ENCODE assay signal across 1 cellular context in the genomic region with DNA sequence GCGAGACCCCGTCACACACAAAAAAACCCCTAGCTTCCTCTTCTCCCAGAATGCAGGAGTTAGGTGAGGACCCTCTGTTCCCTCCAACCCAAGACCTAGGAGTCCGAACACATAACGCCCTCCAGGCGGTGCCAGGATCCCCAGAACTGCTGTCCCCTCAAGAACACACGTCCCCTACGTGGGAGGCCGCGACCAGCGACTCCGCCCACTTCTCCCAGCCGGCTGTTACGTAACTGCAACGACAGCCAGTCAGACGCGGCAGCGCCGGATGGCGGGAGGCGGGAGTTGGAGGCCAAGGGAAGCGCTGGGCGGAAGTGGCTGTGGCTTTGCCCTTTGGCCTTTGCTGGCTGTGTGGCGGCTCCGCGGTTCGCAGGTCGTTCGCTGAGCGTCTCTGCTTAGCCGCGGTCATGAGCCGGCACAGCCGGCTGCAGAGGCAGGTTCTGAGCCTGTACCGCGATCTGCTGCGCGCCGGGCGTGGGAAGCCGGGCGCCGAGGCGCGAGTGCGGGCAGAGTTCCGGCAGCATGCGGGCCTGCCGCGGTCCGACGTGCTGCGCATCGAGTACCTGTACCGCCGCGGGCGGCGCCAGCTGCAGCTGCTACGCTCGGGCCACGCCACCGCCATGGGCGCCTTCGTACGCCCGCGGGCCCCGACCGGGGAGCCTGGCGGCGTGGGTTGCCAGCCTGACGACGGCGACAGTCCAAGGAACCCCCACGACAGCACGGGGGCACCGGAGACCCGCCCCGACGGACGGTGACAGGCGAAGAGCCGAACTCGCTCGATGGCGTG.
TF ChIP-seq lines count a peak whose summit lies in the region.

A gene with protein sequence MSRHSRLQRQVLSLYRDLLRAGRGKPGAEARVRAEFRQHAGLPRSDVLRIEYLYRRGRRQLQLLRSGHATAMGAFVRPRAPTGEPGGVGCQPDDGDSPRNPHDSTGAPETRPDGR (plus strand): TSS at position 321 of the 787 bp plus-strand sequence. CDS start 87 bp downstream, at position 408.

TF ChIP-seq in HepG2, 621 proteins besides CTCF, POLR2A, EP300 and RAD21 (continued from another document and continues in another):
- peak; percentile 60 for TF ChIP-seq ZNF292 (CRISPR knock-in tag; IDR thresholded peaks at IDR 0.05; ENCODE audit: borderline replicate concordance, low read depth)
- TF ChIP-seq GLI4 (CRISPR knock-in tag; IDR thresholded peaks at IDR 0.05; ENCODE audit: borderline replicate concordance) = no peak; the same call in 1 of the 2 replicates
- TF ChIP-seq, protein P1, sequence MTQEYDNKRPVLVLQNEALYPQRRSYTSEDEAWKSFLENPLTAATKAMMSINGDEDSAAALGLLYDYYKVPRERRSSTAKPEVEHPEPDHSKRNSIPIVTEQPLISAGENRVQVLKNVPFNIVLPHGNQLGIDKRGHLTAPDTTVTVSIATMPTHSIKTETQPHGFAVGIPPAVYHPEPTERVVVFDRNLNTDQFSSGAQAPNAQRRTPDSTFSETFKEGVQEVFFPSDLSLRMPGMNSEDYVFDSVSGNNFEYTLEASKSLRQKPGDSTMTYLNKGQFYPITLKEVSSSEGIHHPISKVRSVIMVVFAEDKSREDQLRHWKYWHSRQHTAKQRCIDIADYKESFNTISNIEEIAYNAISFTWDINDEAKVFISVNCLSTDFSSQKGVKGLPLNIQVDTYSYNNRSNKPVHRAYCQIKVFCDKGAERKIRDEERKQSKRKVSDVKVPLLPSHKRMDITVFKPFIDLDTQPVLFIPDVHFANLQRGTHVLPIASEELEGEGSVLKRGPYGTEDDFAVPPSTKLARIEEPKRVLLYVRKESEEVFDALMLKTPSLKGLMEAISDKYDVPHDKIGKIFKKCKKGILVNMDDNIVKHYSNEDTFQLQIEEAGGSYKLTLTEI (CRISPR knock-in tag; conservative IDR thresholded peaks at IDR 0.05) = no peak
- TF ChIP-seq KDM1A (CRISPR knock-in tag; IDR thresholded peaks at IDR 0.05) = no peak
- TF ChIP-seq ZSCAN31 (CRISPR knock-in tag; IDR thresholded peaks at IDR 0.05; ENCODE audit: low read depth) = peak; percentile 88
- TF ChIP-seq GABPB1 (CRISPR knock-in tag; IDR thresholded peaks at IDR 0.05) = peak; percentile 96
- TF ChIP-seq EEA1 (CRISPR knock-in tag; IDR thresholded peaks at IDR 0.05; ENCODE audit: borderline replicate concordance) = peak; percentile 24; the same call in 1 of the 2 replicates
- TF ChIP-seq, protein P2, sequence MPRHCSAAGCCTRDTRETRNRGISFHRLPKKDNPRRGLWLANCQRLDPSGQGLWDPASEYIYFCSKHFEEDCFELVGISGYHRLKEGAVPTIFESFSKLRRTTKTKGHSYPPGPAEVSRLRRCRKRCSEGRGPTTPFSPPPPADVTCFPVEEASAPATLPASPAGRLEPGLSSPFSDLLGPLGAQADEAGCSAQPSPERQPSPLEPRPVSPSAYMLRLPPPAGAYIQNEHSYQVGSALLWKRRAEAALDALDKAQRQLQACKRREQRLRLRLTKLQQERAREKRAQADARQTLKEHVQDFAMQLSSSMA (CRISPR knock-in tag; IDR thresholded peaks at IDR 0.05) = peak; percentile 87; the same call in 1 of the 2 replicates
- TF ChIP-seq ZNF468 (CRISPR knock-in tag; IDR thresholded peaks at IDR 0.05) = no peak
- peak; percentile 67; the same call in 1 of the 2 replicates for TF ChIP-seq NCOR1 (IDR thresholded peaks at IDR 0.05; ENCODE audit: borderline replicate concordance, low read length)
- TF ChIP-seq, protein P3, sequence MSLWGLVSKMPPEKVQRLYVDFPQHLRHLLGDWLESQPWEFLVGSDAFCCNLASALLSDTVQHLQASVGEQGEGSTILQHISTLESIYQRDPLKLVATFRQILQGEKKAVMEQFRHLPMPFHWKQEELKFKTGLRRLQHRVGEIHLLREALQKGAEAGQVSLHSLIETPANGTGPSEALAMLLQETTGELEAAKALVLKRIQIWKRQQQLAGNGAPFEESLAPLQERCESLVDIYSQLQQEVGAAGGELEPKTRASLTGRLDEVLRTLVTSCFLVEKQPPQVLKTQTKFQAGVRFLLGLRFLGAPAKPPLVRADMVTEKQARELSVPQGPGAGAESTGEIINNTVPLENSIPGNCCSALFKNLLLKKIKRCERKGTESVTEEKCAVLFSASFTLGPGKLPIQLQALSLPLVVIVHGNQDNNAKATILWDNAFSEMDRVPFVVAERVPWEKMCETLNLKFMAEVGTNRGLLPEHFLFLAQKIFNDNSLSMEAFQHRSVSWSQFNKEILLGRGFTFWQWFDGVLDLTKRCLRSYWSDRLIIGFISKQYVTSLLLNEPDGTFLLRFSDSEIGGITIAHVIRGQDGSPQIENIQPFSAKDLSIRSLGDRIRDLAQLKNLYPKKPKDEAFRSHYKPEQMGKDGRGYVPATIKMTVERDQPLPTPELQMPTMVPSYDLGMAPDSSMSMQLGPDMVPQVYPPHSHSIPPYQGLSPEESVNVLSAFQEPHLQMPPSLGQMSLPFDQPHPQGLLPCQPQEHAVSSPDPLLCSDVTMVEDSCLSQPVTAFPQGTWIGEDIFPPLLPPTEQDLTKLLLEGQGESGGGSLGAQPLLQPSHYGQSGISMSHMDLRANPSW (CRISPR knock-in tag; IDR thresholded peaks at IDR 0.05; ENCODE audit: borderline replicate concordance) = peak; percentile 27; the same call in 1 of the 2 replicates
- TF ChIP-seq ZNF589 (CRISPR knock-in tag; conservative IDR thresholded peaks at IDR 0.05) = 0 out of 2 replicates have a peak, but pooled peaks have one; percentile 56
- TF ChIP-seq HNF4A (CRISPR knock-in tag; IDR thresholded peaks at IDR 0.05) = peak; percentile 75
- TF ChIP-seq AKAP8 (CRISPR knock-in tag; IDR thresholded peaks at IDR 0.05) = peak; percentile 79; the same call in 1 of the 2 replicates
- TF ChIP-seq, protein P4, sequence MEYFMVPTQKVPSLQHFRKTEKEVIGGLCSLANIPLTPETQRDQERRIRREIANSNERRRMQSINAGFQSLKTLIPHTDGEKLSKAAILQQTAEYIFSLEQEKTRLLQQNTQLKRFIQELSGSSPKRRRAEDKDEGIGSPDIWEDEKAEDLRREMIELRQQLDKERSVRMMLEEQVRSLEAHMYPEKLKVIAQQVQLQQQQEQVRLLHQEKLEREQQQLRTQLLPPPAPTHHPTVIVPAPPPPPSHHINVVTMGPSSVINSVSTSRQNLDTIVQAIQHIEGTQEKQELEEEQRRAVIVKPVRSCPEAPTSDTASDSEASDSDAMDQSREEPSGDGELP (IDR thresholded peaks at IDR 0.05; ENCODE audit: borderline replicate concordance, low read depth) = peak; percentile 90
- no peak for TF ChIP-seq MEIS2 (CRISPR knock-in tag; IDR thresholded peaks at IDR 0.05)
- TF ChIP-seq TBX3 (IDR thresholded peaks at IDR 0.05; ENCODE audit: borderline replicate concordance) = 0 out of 2 replicates have a peak, but pooled peaks have one; percentile 29
- TF ChIP-seq, protein P5, sequence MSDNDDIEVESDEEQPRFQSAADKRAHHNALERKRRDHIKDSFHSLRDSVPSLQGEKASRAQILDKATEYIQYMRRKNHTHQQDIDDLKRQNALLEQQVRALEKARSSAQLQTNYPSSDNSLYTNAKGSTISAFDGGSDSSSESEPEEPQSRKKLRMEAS (IDR thresholded peaks at IDR 0.05) = peak; percentile 75
- peak; percentile 88 for TF ChIP-seq SP4 (CRISPR knock-in tag; IDR thresholded peaks at IDR 0.05)
- 0 out of 2 replicates have a peak, but pooled peaks have one; percentile 26 for TF ChIP-seq MED1 (CRISPR knock-in tag; IDR thresholded peaks at IDR 0.05)
- TF ChIP-seq, protein P6, sequence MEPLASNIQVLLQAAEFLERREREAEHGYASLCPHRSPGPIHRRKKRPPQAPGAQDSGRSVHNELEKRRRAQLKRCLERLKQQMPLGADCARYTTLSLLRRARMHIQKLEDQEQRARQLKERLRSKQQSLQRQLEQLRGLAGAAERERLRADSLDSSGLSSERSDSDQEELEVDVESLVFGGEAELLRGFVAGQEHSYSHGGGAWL (CRISPR knock-in tag; IDR thresholded peaks at IDR 0.05) = peak; percentile 64; the same call in 1 of the 2 replicates
- TF ChIP-seq KDM2A (CRISPR knock-in tag; IDR thresholded peaks at IDR 0.05; ENCODE audit: borderline replicate concordance, low read depth) = peak; percentile 87
- peak; percentile 67; the same call in 1 of the 2 replicates for TF ChIP-seq TARDBP (CRISPR knock-in tag; IDR thresholded peaks at IDR 0.05)
- TF ChIP-seq BORCS8-MEF2B (CRISPR knock-in tag; IDR thresholded peaks at IDR 0.05) = peak; percentile 58
- peak; percentile 79 for TF ChIP-seq ERF (CRISPR knock-in tag; IDR thresholded peaks at IDR 0.05)
- no peak for TF ChIP-seq MZF1 (CRISPR knock-in tag; IDR thresholded peaks at IDR 0.05; ENCODE audit: borderline replicate concordance)
- peak; percentile 73 for TF ChIP-seq YEATS2 (CRISPR knock-in tag; IDR thresholded peaks at IDR 0.05; ENCODE audit: borderline replicate concordance)
- TF ChIP-seq ZC3H4 (CRISPR knock-in tag; IDR thresholded peaks at IDR 0.05; ENCODE audit: borderline replicate concordance) = no peak
- peak; percentile 93 for TF ChIP-seq PHF8 (CRISPR knock-in tag; IDR thresholded peaks at IDR 0.05)
- TF ChIP-seq ZNF614 (CRISPR knock-in tag; IDR thresholded peaks at IDR 0.05; ENCODE audit: borderline replicate concordance) = 0 out of 2 replicates have a peak, but pooled peaks have one; percentile 26
- TF ChIP-seq SIN3A (IDR thresholded peaks at IDR 0.05; ENCODE audit: borderline replicate concordance, low read depth, low read length) = peak; percentile 66; the same call in 1 of the 2 replicates
- TF ChIP-seq KDM5A (IDR thresholded peaks at IDR 0.05; ENCODE audit: borderline replicate concordance, low read length) = 0 out of 2 replicates have a peak, but pooled peaks have one; percentile 34
- TF ChIP-seq ZNF556 (CRISPR knock-in tag; IDR thresholded peaks at IDR 0.05; ENCODE audit: borderline replicate concordance) = peak; percentile 65; the same call in 1 of the 2 replicates
- TF ChIP-seq, protein P7, sequence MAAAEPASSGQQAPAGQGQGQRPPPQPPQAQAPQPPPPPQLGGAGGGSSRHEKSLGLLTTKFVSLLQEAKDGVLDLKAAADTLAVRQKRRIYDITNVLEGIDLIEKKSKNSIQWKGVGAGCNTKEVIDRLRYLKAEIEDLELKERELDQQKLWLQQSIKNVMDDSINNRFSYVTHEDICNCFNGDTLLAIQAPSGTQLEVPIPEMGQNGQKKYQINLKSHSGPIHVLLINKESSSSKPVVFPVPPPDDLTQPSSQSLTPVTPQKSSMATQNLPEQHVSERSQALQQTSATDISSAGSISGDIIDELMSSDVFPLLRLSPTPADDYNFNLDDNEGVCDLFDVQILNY (CRISPR knock-in tag; conservative IDR thresholded peaks at IDR 0.05) = peak; percentile 86; the same call in 1 of the 2 replicates
- TF ChIP-seq TAF1 (CRISPR knock-in tag; IDR thresholded peaks at IDR 0.05) = peak; percentile 79
- peak; percentile 91 for TF ChIP-seq SP5 (CRISPR knock-in tag; IDR thresholded peaks at IDR 0.05; ENCODE audit: borderline replicate concordance, low read depth)
- peak; percentile 84 for TF ChIP-seq CREB1 (IDR thresholded peaks at IDR 0.05)
- peak; percentile 93 for TF ChIP-seq CREB1 (CRISPR knock-in tag; IDR thresholded peaks at IDR 0.05)
- no peak for TF ChIP-seq STAT5B (CRISPR knock-in tag; IDR thresholded peaks at IDR 0.05)
- peak; percentile 95 for TF ChIP-seq ZNF563 (CRISPR knock-in tag; IDR thresholded peaks at IDR 0.05)
- TF ChIP-seq, protein P8, sequence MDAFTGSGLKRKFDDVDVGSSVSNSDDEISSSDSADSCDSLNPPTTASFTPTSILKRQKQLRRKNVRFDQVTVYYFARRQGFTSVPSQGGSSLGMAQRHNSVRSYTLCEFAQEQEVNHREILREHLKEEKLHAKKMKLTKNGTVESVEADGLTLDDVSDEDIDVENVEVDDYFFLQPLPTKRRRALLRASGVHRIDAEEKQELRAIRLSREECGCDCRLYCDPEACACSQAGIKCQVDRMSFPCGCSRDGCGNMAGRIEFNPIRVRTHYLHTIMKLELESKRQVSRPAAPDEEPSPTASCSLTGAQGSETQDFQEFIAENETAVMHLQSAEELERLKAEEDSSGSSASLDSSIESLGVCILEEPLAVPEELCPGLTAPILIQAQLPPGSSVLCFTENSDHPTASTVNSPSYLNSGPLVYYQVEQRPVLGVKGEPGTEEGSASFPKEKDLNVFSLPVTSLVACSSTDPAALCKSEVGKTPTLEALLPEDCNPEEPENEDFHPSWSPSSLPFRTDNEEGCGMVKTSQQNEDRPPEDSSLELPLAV (CRISPR knock-in tag; conservative IDR thresholded peaks at IDR 0.05; ENCODE audit: low read depth) = no peak
- TF ChIP-seq ZNF768 (CRISPR knock-in tag; IDR thresholded peaks at IDR 0.05) = 0 out of 2 replicates have a peak, but pooled peaks have one; percentile 22
- no peak for TF ChIP-seq SATB2 (CRISPR knock-in tag; IDR thresholded peaks at IDR 0.05)
- TF ChIP-seq ZBTB42 (CRISPR knock-in tag; IDR thresholded peaks at IDR 0.05) = peak; percentile 38; the same call in 1 of the 2 replicates
- no peak for TF ChIP-seq FOXJ3 (CRISPR knock-in tag; IDR thresholded peaks at IDR 0.05; ENCODE audit: borderline replicate concordance)
- peak; percentile 97 for TF ChIP-seq ZFX (CRISPR knock-in tag; IDR thresholded peaks at IDR 0.05; ENCODE audit: low read depth)
- TF ChIP-seq ZNF616 (CRISPR knock-in tag; IDR thresholded peaks at IDR 0.05; ENCODE audit: low read depth) = 0 out of 2 replicates have a peak, but pooled peaks have one; percentile 53
- peak; percentile 92 for TF ChIP-seq SRY (CRISPR knock-in tag; IDR thresholded peaks at IDR 0.05)
- peak; percentile 78 for TF ChIP-seq POGZ (CRISPR knock-in tag; IDR thresholded peaks at IDR 0.05)
- peak; percentile 45 for TF ChIP-seq REPIN1 (CRISPR knock-in tag; IDR thresholded peaks at IDR 0.05; ENCODE audit: borderline replicate concordance, low read depth)
- TF ChIP-seq ZNF747 (CRISPR knock-in tag; IDR thresholded peaks at IDR 0.05; ENCODE audit: borderline replicate concordance) = peak; percentile 61; the same call in 1 of the 2 replicates
- TF ChIP-seq ZNF333 (CRISPR knock-in tag; IDR thresholded peaks at IDR 0.05; ENCODE audit: borderline replicate concordance) = peak; percentile 32; the same call in 1 of the 2 replicates
- TF ChIP-seq, protein P9, sequence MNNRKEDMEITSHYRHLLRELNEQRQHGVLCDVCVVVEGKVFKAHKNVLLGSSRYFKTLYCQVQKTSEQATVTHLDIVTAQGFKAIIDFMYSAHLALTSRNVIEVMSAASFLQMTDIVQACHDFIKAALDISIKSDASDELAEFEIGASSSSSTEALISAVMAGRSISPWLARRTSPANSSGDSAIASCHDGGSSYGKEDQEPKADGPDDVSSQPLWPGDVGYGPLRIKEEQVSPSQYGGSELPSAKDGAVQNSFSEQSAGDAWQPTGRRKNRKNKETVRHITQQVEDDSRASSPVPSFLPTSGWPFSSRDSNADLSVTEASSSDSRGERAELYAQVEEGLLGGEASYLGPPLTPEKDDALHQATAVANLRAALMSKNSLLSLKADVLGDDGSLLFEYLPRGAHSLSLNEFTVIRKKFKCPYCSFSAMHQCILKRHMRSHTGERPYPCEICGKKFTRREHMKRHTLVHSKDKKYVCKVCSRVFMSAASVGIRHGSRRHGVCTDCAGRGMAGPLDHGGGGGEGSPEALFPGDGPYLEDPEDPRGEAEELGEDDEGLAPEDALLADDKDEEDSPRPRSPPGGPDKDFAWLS (CRISPR knock-in tag; IDR thresholded peaks at IDR 0.05; ENCODE audit: borderline replicate concordance) = 0 out of 2 replicates have a peak, but pooled peaks have one; percentile 7
- peak; percentile 70 for TF ChIP-seq ZNF274 (CRISPR knock-in tag; IDR thresholded peaks at IDR 0.05)
- peak; percentile 91 to 95 for TF ChIP-seq NR2F1 (CRISPR knock-in tag; IDR thresholded peaks at IDR 0.05)
- TF ChIP-seq ZFP36L1 (CRISPR knock-in tag; IDR thresholded peaks at IDR 0.05) = 0 out of 2 replicates have a peak, but pooled peaks have one; percentile 79
- TF ChIP-seq TBX2 (CRISPR knock-in tag; IDR thresholded peaks at IDR 0.05; ENCODE audit: borderline replicate concordance) = peak; percentile 81; the same call in 1 of the 2 replicates
- TF ChIP-seq ZBTB38 (CRISPR knock-in tag; IDR thresholded peaks at IDR 0.05) = peak; percentile 83; the same call in 1 of the 2 replicates
